Comparison of ENCODE assay signal across 1 cellular context in the genomic region with DNA sequence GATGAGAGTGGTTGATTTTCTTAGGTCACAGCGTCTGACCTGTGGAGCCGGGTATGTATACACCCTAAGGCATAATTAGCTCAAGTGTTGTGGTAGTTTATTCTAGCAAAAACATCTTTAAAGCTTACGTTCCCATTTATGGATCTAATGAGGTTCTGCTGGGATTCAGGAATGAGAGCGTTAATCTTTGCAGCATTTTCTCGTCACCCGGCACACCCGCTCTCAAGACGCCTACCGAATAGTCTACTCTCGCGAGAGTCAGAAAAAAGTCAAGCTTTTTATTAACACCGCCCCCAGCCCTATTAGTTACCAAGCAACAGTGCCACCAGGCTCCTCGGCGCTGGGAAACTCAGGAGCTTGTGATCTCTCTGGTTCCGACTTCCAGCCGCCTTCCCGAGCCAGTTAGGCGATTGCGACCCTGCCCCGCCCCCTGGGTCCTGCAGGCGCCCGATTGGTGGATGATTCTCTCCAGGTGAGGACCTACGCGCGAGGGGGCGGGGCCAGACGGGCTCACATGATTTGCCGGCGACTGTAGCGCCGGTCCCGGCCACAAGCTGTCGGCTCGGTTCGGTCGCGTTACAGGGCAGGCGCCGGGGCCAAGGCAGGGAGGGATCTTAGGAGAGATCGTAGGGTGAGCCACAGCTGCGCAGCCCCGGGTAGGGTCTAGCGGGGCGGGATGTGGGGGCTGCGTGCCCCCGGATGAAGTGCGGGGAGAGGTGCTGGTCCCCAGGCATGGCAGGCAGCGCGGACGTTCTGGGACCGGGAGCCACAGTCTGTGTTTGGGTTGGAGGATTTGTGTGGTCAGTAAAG.
TF ChIP-seq lines count a peak whose summit lies in the region.

TSS of gene PFKFB2 (plus strand) at position 540 of the 810 bp plus-strand sequence. CDS start 1,443 bp downstream, outside the sequence.

TF ChIP-seq in HepG2, 621 proteins besides CTCF, POLR2A, EP300 and RAD21 (continued from another document and continues in another):
- TF ChIP-seq, protein P1, sequence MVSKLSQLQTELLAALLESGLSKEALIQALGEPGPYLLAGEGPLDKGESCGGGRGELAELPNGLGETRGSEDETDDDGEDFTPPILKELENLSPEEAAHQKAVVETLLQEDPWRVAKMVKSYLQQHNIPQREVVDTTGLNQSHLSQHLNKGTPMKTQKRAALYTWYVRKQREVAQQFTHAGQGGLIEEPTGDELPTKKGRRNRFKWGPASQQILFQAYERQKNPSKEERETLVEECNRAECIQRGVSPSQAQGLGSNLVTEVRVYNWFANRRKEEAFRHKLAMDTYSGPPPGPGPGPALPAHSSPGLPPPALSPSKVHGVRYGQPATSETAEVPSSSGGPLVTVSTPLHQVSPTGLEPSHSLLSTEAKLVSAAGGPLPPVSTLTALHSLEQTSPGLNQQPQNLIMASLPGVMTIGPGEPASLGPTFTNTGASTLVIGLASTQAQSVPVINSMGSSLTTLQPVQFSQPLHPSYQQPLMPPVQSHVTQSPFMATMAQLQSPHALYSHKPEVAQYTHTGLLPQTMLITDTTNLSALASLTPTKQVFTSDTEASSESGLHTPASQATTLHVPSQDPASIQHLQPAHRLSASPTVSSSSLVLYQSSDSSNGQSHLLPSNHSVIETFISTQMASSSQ (IDR thresholded peaks at IDR 0.05; ENCODE audit: low read depth): no peak
- TF ChIP-seq, protein P1 (CRISPR knock-in tag; IDR thresholded peaks at IDR 0.05; ENCODE audit: borderline replicate concordance): 0 out of 2 replicates have a peak, but pooled peaks have one; percentile 71
- TF ChIP-seq ZNF318 (CRISPR knock-in tag; IDR thresholded peaks at IDR 0.05) (no peak), HOXD1 (CRISPR knock-in tag; IDR thresholded peaks at IDR 0.05) (peak; percentile 2; the same call in 1 of the 2 replicates), POLR2AphosphoS2 (IDR thresholded peaks at IDR 0.05; ENCODE audit: low read depth, low read length) (no peak), MBNL3 (CRISPR knock-in tag; conservative IDR thresholded peaks at IDR 0.05) (no peak), SMC3 (IDR thresholded peaks at IDR 0.05; ENCODE audit: low read length) (no peak), ZNF446 (CRISPR knock-in tag; IDR thresholded peaks at IDR 0.05) (no peak), CEBPB (IDR thresholded peaks at IDR 0.05; ENCODE audit: borderline replicate concordance, low read depth, low read length) (no peak), PCBP2 (optimal IDR thresholded peaks at IDR 0.05; ENCODE audit: low read depth, low read length, poor library complexity, severe bottlenecking) (no peak), ZNF615 (CRISPR knock-in tag; IDR thresholded peaks at IDR 0.05; ENCODE audit: borderline replicate concordance) (no peak), SP1 (IDR thresholded peaks at IDR 0.05) (no peak), SP1 (CRISPR knock-in tag; IDR thresholded peaks at IDR 0.05) (peak; percentile 86), ATRX (CRISPR knock-in tag; IDR thresholded peaks at IDR 0.05; ENCODE audit: borderline replicate concordance) (no peak), ZNF691 (CRISPR knock-in tag; IDR thresholded peaks at IDR 0.05; ENCODE audit: borderline replicate concordance, low read depth) (0 out of 2 replicates have a peak, but pooled peaks have one; percentile 38), AGO2 (optimal IDR thresholded peaks at IDR 0.05; ENCODE audit: low read depth, low read length) (peak; percentile 36), ZNF616 (CRISPR knock-in tag; IDR thresholded peaks at IDR 0.05; ENCODE audit: low read depth) (0 out of 2 replicates have a peak, but pooled peaks have one; percentile 28), RFXAP (CRISPR knock-in tag; IDR thresholded peaks at IDR 0.05; ENCODE audit: borderline replicate concordance) (peak; percentile 51; the same call in 1 of the 2 replicates), ZNF670 (CRISPR knock-in tag; IDR thresholded peaks at IDR 0.05; ENCODE audit: borderline replicate concordance) (no peak), ZBTB46 (CRISPR knock-in tag; IDR thresholded peaks at IDR 0.05; ENCODE audit: borderline replicate concordance) (no peak), RFX5 (IDR thresholded peaks at IDR 0.05; ENCODE audit: low read depth, low read length) (peak; percentile 46; the same call in 1 of the 2 replicates), KDM3A (CRISPR knock-in tag; IDR thresholded peaks at IDR 0.05; ENCODE audit: low read depth) (no peak), ZNF431 (CRISPR knock-in tag; IDR thresholded peaks at IDR 0.05; ENCODE audit: borderline replicate concordance, low read depth) (no peak), IRX3 (CRISPR knock-in tag; IDR thresholded peaks at IDR 0.05; ENCODE audit: borderline replicate concordance, low read depth) (no peak), ZNF678 (CRISPR knock-in tag; IDR thresholded peaks at IDR 0.05) (peak; percentile 60; the same call in 1 of the 2 replicates), ZNF547 (CRISPR knock-in tag; IDR thresholded peaks at IDR 0.05) (peak; percentile 64), ZNF558 (CRISPR knock-in tag; IDR thresholded peaks at IDR 0.05; ENCODE audit: borderline replicate concordance) (no peak), ZNF776 (CRISPR knock-in tag; IDR thresholded peaks at IDR 0.05) (no peak), ZZZ3 (CRISPR knock-in tag; IDR thresholded peaks at IDR 0.05; ENCODE audit: borderline replicate concordance) (no peak), ZBTB43 (CRISPR knock-in tag; conservative IDR thresholded peaks at IDR 0.05) (0 out of 2 replicates have a peak, but pooled peaks have one; percentile 19), ZC3H13 (CRISPR knock-in tag; IDR thresholded peaks at IDR 0.05) (no peak), HCFC1 (IDR thresholded peaks at IDR 0.05; ENCODE audit: low read depth, low read length) (no peak), SMARCC2 (IDR thresholded peaks at IDR 0.05) (no peak)
- TF ChIP-seq, protein P2, sequence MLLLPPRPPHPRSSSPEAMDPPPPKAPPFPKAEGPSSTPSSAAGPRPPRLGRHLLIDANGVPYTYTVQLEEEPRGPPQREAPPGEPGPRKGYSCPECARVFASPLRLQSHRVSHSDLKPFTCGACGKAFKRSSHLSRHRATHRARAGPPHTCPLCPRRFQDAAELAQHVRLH (CRISPR knock-in tag; IDR thresholded peaks at IDR 0.05; ENCODE audit: borderline replicate concordance, low read depth): no peak
- TF ChIP-seq, protein P3, sequence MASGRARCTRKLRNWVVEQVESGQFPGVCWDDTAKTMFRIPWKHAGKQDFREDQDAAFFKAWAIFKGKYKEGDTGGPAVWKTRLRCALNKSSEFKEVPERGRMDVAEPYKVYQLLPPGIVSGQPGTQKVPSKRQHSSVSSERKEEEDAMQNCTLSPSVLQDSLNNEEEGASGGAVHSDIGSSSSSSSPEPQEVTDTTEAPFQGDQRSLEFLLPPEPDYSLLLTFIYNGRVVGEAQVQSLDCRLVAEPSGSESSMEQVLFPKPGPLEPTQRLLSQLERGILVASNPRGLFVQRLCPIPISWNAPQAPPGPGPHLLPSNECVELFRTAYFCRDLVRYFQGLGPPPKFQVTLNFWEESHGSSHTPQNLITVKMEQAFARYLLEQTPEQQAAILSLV (CRISPR knock-in tag; IDR thresholded peaks at IDR 0.05; ENCODE audit: borderline replicate concordance): peak; percentile 45; the same call in 1 of the 2 replicates
- TF ChIP-seq, protein P4, sequence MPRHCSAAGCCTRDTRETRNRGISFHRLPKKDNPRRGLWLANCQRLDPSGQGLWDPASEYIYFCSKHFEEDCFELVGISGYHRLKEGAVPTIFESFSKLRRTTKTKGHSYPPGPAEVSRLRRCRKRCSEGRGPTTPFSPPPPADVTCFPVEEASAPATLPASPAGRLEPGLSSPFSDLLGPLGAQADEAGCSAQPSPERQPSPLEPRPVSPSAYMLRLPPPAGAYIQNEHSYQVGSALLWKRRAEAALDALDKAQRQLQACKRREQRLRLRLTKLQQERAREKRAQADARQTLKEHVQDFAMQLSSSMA (CRISPR knock-in tag; IDR thresholded peaks at IDR 0.05): no peak
